In the genomic region with DNA sequence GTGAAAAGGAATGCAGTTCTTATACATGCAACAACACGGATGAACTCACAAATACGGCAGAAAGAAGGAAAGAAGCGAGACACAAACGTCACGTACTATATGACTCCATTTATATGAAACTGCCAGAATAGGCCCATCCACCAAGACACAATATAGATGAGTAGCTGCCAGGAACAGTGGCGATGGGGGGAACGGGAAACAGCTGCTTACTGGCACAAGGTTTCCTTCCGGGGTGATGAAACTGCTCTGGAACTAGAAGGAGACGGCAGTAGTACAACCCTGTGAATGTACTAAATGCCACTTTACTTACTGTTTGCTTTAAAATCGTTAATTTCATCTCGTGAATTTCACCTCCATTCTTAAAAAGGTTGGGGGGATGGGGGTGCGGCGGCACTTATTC, we compare ENCODE assay signal across 18 cellular contexts. TPM values are rescaled to one million over a fixed set of nuclear protein-coding genes. Genes with fewer than 3 reads are reported as not detected.
DNase-seq lines count a peak whose midpoint lies in the region; ATAC-seq and TF ChIP-seq lines count a peak whose summit lies in the region.
"Had no signal": no experiment of that assay in that cellular context is flagged by ENCODE, and none has a peak within 500 bp of the region (broad histone marks: within the 10 kb centered on the region; RNA-seq: fewer than 3 reads in every experiment).

No MANE protein-coding gene starts in this region.

- H3K36me3 Mint-ChIP-seq in HFFc6 (ENCODE audit: low read depth) (peaks cover 29% of the 10 kb centered on the region; the same call in 1 of the 2 replicates), T-helper 17 cell (ENCODE audit: low read depth) (no peaks in the 10 kb centered on the region)

- TF ChIP-seq CTCF in HFFc6 (IDR thresholded peaks at IDR 0.05) (no peak), lower lobe of right lung (IDR thresholded peaks at IDR 0.05) (no peak), spleen (IDR thresholded peaks at IDR 0.05 in 8 of 11, conservative IDR thresholded peaks at IDR 0.05 in 3 of 11) (no peak)

- no peaks in the 10 kb centered on the region for H3K27me3 Mint-ChIP-seq in HFFc6 (ENCODE audit: insufficient read depth)
- no peaks in the 10 kb centered on the region for H3K27me3 Mint-ChIP-seq in T-helper 17 cell
- H3K27me3 Mint-ChIP-seq: CD4-positive, alpha-beta memory T cell had no signal

- H3K4me3 ChIP-seq in lower lobe of right lung (no peak overlapping the region), spleen (no peak overlapping the region)
- H3K4me3 ChIP-seq: Peyer's patch had no signal

- intact Hi-C loops in lower lobe of right lung (cut with DNase I) (no loop called here), spleen (cut with DNase I; ENCODE audit: low total_unique reads) (no loop called here)

- no peak for TF ChIP-seq POLR2A in spleen (IDR thresholded peaks at IDR 0.05)

- H3K9me3 Mint-ChIP-seq in HFFc6: no peaks in the 10 kb centered on the region
- H3K9me3 Mint-ChIP-seq: CD4-positive, alpha-beta memory T cell had no signal

- H3K4me3 Mint-ChIP-seq in HFFc6: no peak overlapping the region
- no peak overlapping the region for H3K4me3 Mint-ChIP-seq in T-helper 17 cell
- H3K4me3 Mint-ChIP-seq: CD4-positive, alpha-beta memory T cell; H9 had no signal

- 58 to 81% (median 66%) methylated on average over 13 of the region's 13 CpGs for WGBS in spleen, 5 donors

- peaks cover 25% of the 10 kb centered on the region for H3K4me1 ChIP-seq in lower lobe of right lung
- peaks cover 8 to 71% (median 32%) of the 10 kb centered on the region in 6 donors for H3K4me1 ChIP-seq in spleen

- ATAC-seq in T-helper 17 cell (no peak), lower lobe of right lung (peak; percentile 33 to 38), HG03175 (IDR thresholded peaks at IDR 0.05; ENCODE audit: unreplicated experiment) (no peak), HG02678 (IDR thresholded peaks at IDR 0.05; ENCODE audit: unreplicated experiment) (no peak)

- H3K36me3 ChIP-seq in lower lobe of right lung (no peaks in the 10 kb centered on the region), spleen (peaks cover 0 to 23% (median 0%) of the 10 kb centered on the region in 6 donors)
- H3K36me3 ChIP-seq: Peyer's patch had no signal

- no peak for DNase-seq in HFFc6
- DNase-seq in T-helper 17 cell: no peak
- DNase-seq in lower lobe of right lung: peak; percentile 44
- peak; percentile 74 for DNase-seq in spleen
- DNase-seq in NCI-H1930 (lab: John Stamatoyannopoulos, UW): no peak
- DNase-seq: ACHN, Calu3, DMS53, H9, NCI-H1092, NCI-H2227 treated with DMSO at 0.1 percent for 48 hours, NCI-H524 treated with DMSO at 0.1 percent for 48 hours, Peyer's patch, SIG-M5 had no signal

- H3K4me1 Mint-ChIP-seq in HFFc6 (ENCODE audit: low read depth): peaks cover 37% of the 10 kb centered on the region
- H3K4me1 Mint-ChIP-seq in T-helper 17 cell: peaks cover 36% of the 10 kb centered on the region

- H3K27me3 ChIP-seq in lower lobe of right lung (ENCODE audit: low read depth) (no peaks in the 10 kb centered on the region), spleen (replicated peaks in 1 of 7) (no peaks in the 10 kb centered on the region)
- H3K27me3 ChIP-seq: Peyer's patch had no signal

- H3K9me3 ChIP-seq in T-helper 17 cell (ENCODE audit: control insufficient read depth, low read length, poor library complexity, severe bottlenecking): no peaks in the 10 kb centered on the region
- H3K9me3 ChIP-seq in lower lobe of right lung: no peaks in the 10 kb centered on the region
- no peaks in the 10 kb centered on the region for H3K9me3 ChIP-seq in spleen
- H3K9me3 ChIP-seq: Peyer's patch had no signal

- no peak overlapping the region for H3K27ac ChIP-seq in lower lobe of right lung
- peak overlapping the region in 6 of 8 donors; percentile 17 to 84 (median 69) for H3K27ac ChIP-seq in spleen
- H3K27ac ChIP-seq: KMS-11, Peyer's patch had no signal

- H3K27ac Mint-ChIP-seq in HFFc6 (peak overlapping the region; percentile 48; the same call in 1 of the 2 replicates), T-helper 17 cell (peak overlapping the region; percentile 24)
- H3K27ac Mint-ChIP-seq: CD4-positive, alpha-beta memory T cell had no signal

RNA-seq across cellular contexts. Expression of a gene that starts 28.9 kb away (rescaled TPM):
- 10 to 100 TPM; 54.6 to 69.4 (median 59.5) TPM for total RNA-seq in HFFc6 (2021; fragmentation: NEBNext Ultra II Directional; extraction: Animal tissue kit (Norgen Biotek cat#: 25700))
- 10 to 100 TPM; 27.1 to 30.3 TPM for total RNA-seq in T-helper 17 cell
- total RNA-seq in lower lobe of right lung: 61.9 TPM
- total RNA-seq in spleen: 10 to 100 TPM; 18.9 to 57.2 (median 41.3) TPM
- polyA plus RNA-seq in spleen: 10 to 100 TPM; 10.1 to 20.6 (median 15.0) TPM

Comparison
In these comparisons a context has a peak if more than half of its experiments do, and no peak if none do; other contexts are left out.
1. DNase-seq: peak in lower lobe of right lung (single experiment) and spleen (single experiment); none in HFFc6 (single experiment), T-helper 17 cell (0 of 3) and NCI-H1930 (0 of 2).
2. ATAC-seq: peak in lower lobe of right lung (2 of 2); none in T-helper 17 cell (single experiment), HG03175 (single experiment) and HG02678 (single experiment).